9 cellular contexts compared by ENCODE assay signal in genomic region chr6:29926081-29926794, GRCh38. TPM values are rescaled to one million over a fixed set of nuclear protein-coding genes. Genes with fewer than 3 reads are reported as not detected.
A peak's percentile ranks its signal among the peaks of the same experiment; 100 is the strongest.
DNase-seq lines count a peak whose midpoint lies in the region; ATAC-seq and TF ChIP-seq lines count a peak whose summit lies in the region.
"Had no signal": no experiment of that assay in that cellular context is flagged by ENCODE, and none has a peak within 500 bp of the region (broad histone marks: within the 10 kb centered on the region; RNA-seq: fewer than 3 reads in every experiment).

No MANE protein-coding gene starts in this region.

- H3K27ac ChIP-seq in RWPE2 (ENCODE audit: poor library complexity, severe bottlenecking): peak overlapping the region; percentile 55
- H3K27ac ChIP-seq in effector memory CD4-positive, alpha-beta T cell (ENCODE audit: insufficient read depth, low read length, poor library complexity, severe bottlenecking): peak overlapping the region; percentile 97
- H3K27ac ChIP-seq: vagina had no signal

- H3K4me3 Mint-ChIP-seq in naive B cell: peak overlapping the region in 7 of 8 donors; percentile 83 to 96 (median 91)

- H3K36me3 Mint-ChIP-seq in naive B cell: peaks cover 0 to 4% of the 10 kb centered on the region in 2 donors

- H3K36me3 ChIP-seq in RWPE2 (ENCODE audit: low read depth): no peaks in the 10 kb centered on the region
- H3K36me3 ChIP-seq in effector memory CD4-positive, alpha-beta T cell (ENCODE audit: control insufficient read depth, insufficient read depth, low read length): no peaks in the 10 kb centered on the region
- H3K36me3 ChIP-seq: vagina had no signal

- no peaks in the 10 kb centered on the region for H3K9me3 ChIP-seq in RWPE2 (ENCODE audit: severe bottlenecking)
- no peaks in the 10 kb centered on the region for H3K9me3 ChIP-seq in effector memory CD4-positive, alpha-beta T cell (ENCODE audit: control insufficient read depth, low read length)
- H3K9me3 ChIP-seq: vagina had no signal

- H3K27me3 Mint-ChIP-seq in naive B cell: no peaks in the 10 kb centered on the region

- TF ChIP-seq CTCF in AG10803 (conservative IDR thresholded peaks at IDR 0.05; ENCODE audit: low read length) (no peak), RWPE2 (IDR thresholded peaks at IDR 0.05; ENCODE audit: poor library complexity, severe bottlenecking) (no peak)

- H3K4me1 ChIP-seq in RWPE2 (ENCODE audit: insufficient read depth, poor library complexity, severe bottlenecking): peaks cover 14% of the 10 kb centered on the region
- H3K4me1 ChIP-seq in effector memory CD4-positive, alpha-beta T cell (ENCODE audit: control insufficient read depth, insufficient read depth, low read length, poor library complexity, severe bottlenecking): peaks cover 10% of the 10 kb centered on the region
- H3K4me1 ChIP-seq: vagina had no signal

- no peaks in the 10 kb centered on the region for H3K27me3 ChIP-seq in RWPE2 (ENCODE audit: insufficient read depth, poor library complexity, severe bottlenecking)
- H3K27me3 ChIP-seq in effector memory CD4-positive, alpha-beta T cell (replicated peaks; ENCODE audit: control insufficient read depth, insufficient read depth, low read length, poor library complexity, severe bottlenecking): no peaks in the 10 kb centered on the region
- H3K27me3 ChIP-seq: vagina had no signal

- ATAC-seq in GM21619 (IDR thresholded peaks at IDR 0.05; ENCODE audit: unreplicated experiment) (peak; percentile 33), RWPE2 (ENCODE audit: low read depth) (no peak), naive B cell (ENCODE audit: low read depth in 2 of 2) (peak; percentile 37 to 47)

- H3K4me1 Mint-ChIP-seq in naive B cell: peaks cover 15 to 43% (median 42%) of the 10 kb centered on the region in 3 donors

- H3K9me3 Mint-ChIP-seq in naive B cell: no peaks in the 10 kb centered on the region

- peak; percentile 39 for DNase-seq in AG10803 (ENCODE audit: low read depth)
- no peak for DNase-seq in RWPE2 (ENCODE audit: low spot score)
- peak in 1 of 3 donors; percentile 28 for DNase-seq in effector memory CD4-positive, alpha-beta T cell
- DNase-seq in naive B cell: no peak
- no peak for DNase-seq in HuH-7.5 (ENCODE audit: low spot score)
- no peak for DNase-seq in KG1 (lab: John Stamatoyannopoulos, UW)
- no peak for DNase-seq in NCI-H1048 (lab: John Stamatoyannopoulos, UW)

- H3K27ac Mint-ChIP-seq in naive B cell: peak overlapping the region; percentile 89 to 99 (median 92)

- peak overlapping the region; percentile 69 for H3K4me3 ChIP-seq in AG10803 (ENCODE audit: low read length)
- H3K4me3 ChIP-seq in RWPE2 (ENCODE audit: severe bottlenecking): no peak overlapping the region
- peak overlapping the region; percentile 77 for H3K4me3 ChIP-seq in effector memory CD4-positive, alpha-beta T cell (ENCODE audit: insufficient read depth, low read depth, low read length, poor library complexity, severe bottlenecking)

RNA-seq across cellular contexts. Expression of gene HLA-A, which starts 16.1 kb away (rescaled TPM):
- 1,000 to 10,000 TPM; 1,115 to 2,161 (median 1,804) TPM for polyA plus RNA-seq in naive B cell (ENCODE audit: low read depth in 6 of 6)
